ENCODE assay signal across 1 cellular context in the genomic region with DNA sequence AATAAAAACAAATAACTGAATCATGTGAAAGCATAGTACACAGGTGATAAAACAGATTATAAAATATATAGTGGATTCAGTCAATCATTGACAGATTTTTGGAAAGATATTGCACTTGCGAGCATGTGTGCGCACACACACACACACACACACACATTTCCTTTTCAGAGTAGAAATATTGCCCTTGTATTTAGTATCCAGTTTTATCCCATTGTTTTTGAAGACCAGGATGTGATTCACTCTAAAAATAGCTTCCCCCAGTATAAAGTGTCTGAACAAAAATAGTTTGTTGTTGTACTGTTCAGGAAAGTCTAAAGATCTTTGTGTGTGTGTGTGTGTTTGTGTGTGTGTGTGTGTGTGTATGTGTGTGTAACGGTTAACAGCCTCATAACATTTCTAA.
TF ChIP-seq lines count a peak whose summit lies in the region.

No MANE protein-coding gene starts in this region.

TF ChIP-seq in GM23338, 12 proteins besides CTCF, POLR2A, EP300 and RAD21:
- TF ChIP-seq, protein P1, sequence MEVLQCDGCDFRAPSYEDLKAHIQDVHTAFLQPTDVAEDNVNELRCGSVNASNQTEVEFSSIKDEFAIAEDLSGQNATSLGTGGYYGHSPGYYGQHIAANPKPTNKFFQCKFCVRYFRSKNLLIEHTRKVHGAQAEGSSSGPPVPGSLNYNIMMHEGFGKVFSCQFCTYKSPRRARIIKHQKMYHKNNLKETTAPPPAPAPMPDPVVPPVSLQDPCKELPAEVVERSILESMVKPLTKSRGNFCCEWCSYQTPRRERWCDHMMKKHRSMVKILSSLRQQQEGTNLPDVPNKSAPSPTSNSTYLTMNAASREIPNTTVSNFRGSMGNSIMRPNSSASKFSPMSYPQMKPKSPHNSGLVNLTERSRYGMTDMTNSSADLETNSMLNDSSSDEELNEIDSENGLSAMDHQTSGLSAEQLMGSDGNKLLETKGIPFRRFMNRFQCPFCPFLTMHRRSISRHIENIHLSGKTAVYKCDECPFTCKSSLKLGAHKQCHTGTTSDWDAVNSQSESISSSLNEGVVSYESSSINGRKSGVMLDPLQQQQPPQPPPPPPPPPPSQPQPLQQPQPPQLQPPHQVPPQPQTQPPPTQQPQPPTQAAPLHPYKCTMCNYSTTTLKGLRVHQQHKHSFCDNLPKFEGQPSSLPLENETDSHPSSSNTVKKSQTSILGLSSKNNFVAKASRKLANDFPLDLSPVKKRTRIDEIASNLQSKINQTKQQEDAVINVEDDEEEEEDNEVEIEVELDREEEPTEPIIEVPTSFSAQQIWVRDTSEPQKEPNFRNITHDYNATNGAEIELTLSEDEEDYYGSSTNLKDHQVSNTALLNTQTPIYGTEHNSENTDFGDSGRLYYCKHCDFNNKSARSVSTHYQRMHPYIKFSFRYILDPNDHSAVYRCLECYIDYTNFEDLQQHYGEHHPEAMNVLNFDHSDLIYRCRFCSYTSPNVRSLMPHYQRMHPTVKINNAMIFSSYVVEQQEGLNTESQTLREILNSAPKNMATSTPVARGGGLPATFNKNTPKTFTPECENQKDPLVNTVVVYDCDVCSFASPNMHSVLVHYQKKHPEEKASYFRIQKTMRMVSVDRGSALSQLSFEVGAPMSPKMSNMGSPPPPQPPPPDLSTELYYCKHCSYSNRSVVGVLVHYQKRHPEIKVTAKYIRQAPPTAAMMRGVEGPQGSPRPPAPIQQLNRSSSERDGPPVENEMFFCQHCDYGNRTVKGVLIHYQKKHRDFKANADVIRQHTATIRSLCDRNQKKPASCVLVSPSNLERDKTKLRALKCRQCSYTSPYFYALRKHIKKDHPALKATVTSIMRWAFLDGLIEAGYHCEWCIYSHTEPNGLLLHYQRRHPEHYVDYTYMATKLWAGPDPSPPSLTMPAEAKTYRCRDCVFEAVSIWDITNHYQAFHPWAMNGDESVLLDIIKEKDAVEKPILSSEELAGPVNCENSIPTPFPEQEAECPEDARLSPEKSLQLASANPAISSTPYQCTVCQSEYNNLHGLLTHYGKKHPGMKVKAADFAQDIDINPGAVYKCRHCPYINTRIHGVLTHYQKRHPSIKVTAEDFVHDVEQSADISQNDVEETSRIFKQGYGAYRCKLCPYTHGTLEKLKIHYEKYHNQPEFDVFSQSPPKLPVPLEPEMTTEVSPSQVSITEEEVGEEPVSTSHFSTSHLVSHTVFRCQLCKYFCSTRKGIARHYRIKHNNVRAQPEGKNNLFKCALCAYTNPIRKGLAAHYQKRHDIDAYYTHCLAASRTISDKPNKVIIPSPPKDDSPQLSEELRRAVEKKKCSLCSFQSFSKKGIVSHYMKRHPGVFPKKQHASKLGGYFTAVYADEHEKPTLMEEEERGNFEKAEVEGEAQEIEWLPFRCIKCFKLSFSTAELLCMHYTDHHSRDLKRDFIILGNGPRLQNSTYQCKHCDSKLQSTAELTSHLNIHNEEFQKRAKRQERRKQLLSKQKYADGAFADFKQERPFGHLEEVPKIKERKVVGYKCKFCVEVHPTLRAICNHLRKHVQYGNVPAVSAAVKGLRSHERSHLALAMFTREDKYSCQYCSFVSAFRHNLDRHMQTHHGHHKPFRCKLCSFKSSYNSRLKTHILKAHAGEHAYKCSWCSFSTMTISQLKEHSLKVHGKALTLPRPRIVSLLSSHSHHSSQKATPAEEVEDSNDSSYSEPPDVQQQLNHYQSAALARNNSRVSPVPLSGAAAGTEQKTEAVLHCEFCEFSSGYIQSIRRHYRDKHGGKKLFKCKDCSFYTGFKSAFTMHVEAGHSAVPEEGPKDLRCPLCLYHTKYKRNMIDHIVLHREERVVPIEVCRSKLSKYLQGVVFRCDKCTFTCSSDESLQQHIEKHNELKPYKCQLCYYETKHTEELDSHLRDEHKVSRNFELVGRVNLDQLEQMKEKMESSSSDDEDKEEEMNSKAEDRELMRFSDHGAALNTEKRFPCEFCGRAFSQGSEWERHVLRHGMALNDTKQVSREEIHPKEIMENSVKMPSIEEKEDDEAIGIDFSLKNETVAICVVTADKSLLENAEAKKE (CRISPR knock-in tag; IDR thresholded peaks at IDR 0.05), result no peak
- TF ChIP-seq, protein P2, sequence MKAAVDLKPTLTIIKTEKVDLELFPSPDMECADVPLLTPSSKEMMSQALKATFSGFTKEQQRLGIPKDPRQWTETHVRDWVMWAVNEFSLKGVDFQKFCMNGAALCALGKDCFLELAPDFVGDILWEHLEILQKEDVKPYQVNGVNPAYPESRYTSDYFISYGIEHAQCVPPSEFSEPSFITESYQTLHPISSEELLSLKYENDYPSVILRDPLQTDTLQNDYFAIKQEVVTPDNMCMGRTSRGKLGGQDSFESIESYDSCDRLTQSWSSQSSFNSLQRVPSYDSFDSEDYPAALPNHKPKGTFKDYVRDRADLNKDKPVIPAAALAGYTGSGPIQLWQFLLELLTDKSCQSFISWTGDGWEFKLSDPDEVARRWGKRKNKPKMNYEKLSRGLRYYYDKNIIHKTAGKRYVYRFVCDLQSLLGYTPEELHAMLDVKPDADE (IDR thresholded peaks at IDR 0.05), result no peak
- TF ChIP-seq EZH2 (IDR thresholded peaks at IDR 0.05; ENCODE audit: low read depth, unreplicated experiment) (no peak), STAT1 (IDR thresholded peaks at IDR 0.05; ENCODE audit: unreplicated experiment) (no peak), ZNF114 (CRISPR knock-in tag; IDR thresholded peaks at IDR 0.05) (no peak), NANOG (IDR thresholded peaks at IDR 0.05; ENCODE audit: borderline replicate concordance) (no peak), JUNB (IDR thresholded peaks at IDR 0.05; ENCODE audit: unreplicated experiment) (no peak), CREB1 (CRISPR knock-in tag; IDR thresholded peaks at IDR 0.05; ENCODE audit: low read depth) (no peak), EZH2phosphoT487 (IDR thresholded peaks at IDR 0.05; ENCODE audit: unreplicated experiment) (no peak), POLR2AphosphoS5 (IDR thresholded peaks at IDR 0.05; ENCODE audit: low read depth) (no peak), ZNF331 (CRISPR knock-in tag; IDR thresholded peaks at IDR 0.05; ENCODE audit: low read depth) (no peak)
- TF ChIP-seq, protein P3, sequence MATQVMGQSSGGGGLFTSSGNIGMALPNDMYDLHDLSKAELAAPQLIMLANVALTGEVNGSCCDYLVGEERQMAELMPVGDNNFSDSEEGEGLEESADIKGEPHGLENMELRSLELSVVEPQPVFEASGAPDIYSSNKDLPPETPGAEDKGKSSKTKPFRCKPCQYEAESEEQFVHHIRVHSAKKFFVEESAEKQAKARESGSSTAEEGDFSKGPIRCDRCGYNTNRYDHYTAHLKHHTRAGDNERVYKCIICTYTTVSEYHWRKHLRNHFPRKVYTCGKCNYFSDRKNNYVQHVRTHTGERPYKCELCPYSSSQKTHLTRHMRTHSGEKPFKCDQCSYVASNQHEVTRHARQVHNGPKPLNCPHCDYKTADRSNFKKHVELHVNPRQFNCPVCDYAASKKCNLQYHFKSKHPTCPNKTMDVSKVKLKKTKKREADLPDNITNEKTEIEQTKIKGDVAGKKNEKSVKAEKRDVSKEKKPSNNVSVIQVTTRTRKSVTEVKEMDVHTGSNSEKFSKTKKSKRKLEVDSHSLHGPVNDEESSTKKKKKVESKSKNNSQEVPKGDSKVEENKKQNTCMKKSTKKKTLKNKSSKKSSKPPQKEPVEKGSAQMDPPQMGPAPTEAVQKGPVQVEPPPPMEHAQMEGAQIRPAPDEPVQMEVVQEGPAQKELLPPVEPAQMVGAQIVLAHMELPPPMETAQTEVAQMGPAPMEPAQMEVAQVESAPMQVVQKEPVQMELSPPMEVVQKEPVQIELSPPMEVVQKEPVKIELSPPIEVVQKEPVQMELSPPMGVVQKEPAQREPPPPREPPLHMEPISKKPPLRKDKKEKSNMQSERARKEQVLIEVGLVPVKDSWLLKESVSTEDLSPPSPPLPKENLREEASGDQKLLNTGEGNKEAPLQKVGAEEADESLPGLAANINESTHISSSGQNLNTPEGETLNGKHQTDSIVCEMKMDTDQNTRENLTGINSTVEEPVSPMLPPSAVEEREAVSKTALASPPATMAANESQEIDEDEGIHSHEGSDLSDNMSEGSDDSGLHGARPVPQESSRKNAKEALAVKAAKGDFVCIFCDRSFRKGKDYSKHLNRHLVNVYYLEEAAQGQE (IDR thresholded peaks at IDR 0.05; ENCODE audit: unreplicated experiment), result no peak
